ENCODE assay signal across 18 cellular contexts in the genomic region with DNA sequence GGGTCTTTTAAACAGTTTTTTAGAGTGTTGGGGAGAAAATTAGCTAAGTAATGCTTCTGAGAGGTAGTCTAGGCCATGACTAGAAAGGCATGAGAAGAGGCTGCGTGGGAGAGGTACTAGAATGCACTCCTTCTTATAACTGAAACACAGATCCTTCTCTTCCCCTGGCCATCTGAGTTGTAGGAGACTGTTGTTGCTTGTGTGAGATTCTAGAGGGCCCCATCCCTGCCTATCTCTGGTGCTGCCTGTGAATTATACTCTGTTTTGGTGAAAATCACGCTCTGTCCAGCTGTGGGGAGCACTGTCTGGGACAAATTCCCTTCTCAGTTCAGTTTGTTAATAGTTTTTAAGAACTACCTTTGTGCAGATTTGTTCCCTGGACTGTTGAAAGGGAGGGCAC. TPM values are rescaled to one million over a fixed set of nuclear protein-coding genes. Genes with fewer than 3 reads are reported as not detected.
DNase-seq lines count a peak whose midpoint lies in the region; TF ChIP-seq lines count a peak whose summit lies in the region.
"Had no signal": no experiment of that assay in that cellular context is flagged by ENCODE, and none has a peak within 500 bp of the region (broad histone marks: within the 10 kb centered on the region; RNA-seq: fewer than 3 reads in every experiment).

No MANE protein-coding gene starts in this region.

- in situ Hi-C loops in G401 (cut with HindIII; ENCODE audit: low sequenced_read_pairs): no loop called here

- H3K9me3 ChIP-seq in ascending aorta: no peaks in the 10 kb centered on the region
- H3K9me3 ChIP-seq in iPS-20b (ENCODE audit: insufficient read depth, low read depth, low read length): no peaks in the 10 kb centered on the region
- H3K9me3 ChIP-seq in skeletal muscle satellite cell (replicated peaks; ENCODE audit: low read length): no peaks in the 10 kb centered on the region
- H3K9me3 ChIP-seq: Caco-2 had no signal

- H3K27ac ChIP-seq in ascending aorta (peak overlapping the region; percentile 93 to 95), iPS-20b (ENCODE audit: low read length) (no peak overlapping the region)
- H3K27ac ChIP-seq: hepatocyte had no signal

- peak; percentile 45 for DNase-seq in G401 (ENCODE audit: low spot score)
- no peak for DNase-seq in ascending aorta (ENCODE audit: low spot score in 2 of 2)
- no peak for DNase-seq in HuH-7.5 (ENCODE audit: low spot score)
- no peak for DNase-seq in H4 (ENCODE audit: low spot score)
- DNase-seq in AG08395 (ENCODE audit: low spot score): no peak
- no peak for DNase-seq in AG08396 (ENCODE audit: low spot score)
- DNase-seq: activated CD4-positive, CD25-positive, alpha-beta regulatory T cell treated with anti-CD3 and anti-CD28 coated beads, Interleukin-2, amount 50 U/mL, for 72 hours; activated gamma-delta T cell treated with Interleukin-2 at 50 U/mL for 16 hours; Caco-2; effector CD4-positive, alpha-beta T cell; kidney glomerular epithelial cell; NCI-H446; occipital lobe; small intestine; T-helper 2 cell had no signal

- H3K9ac ChIP-seq in iPS-20b (ENCODE audit: low read depth, low read length) (0 out of 2 replicates have a peak overlapping the region, but pooled peaks have one; percentile 11), skeletal muscle satellite cell (ENCODE audit: low read depth, low read length) (peak overlapping the region; percentile 39)

- peaks cover 45 to 91% of the 10 kb centered on the region in 2 donors for H3K4me1 ChIP-seq in ascending aorta
- peaks cover 12% of the 10 kb centered on the region; the same call in 1 of the 2 replicates for H3K4me1 ChIP-seq in iPS-20b (ENCODE audit: insufficient read depth, low read length)
- H3K4me1 ChIP-seq in skeletal muscle satellite cell (ENCODE audit: control insufficient read depth, insufficient read depth, low read length): peaks cover 59% of the 10 kb centered on the region
- H3K4me1 ChIP-seq: Caco-2 had no signal

- intact Hi-C loops in ascending aorta (cut with DNase I): loop anchor here (10.0 kb wide), 1 partner anchor 300 kb away; no protein-coding TSS in a partner anchor

- no peak for TF ChIP-seq CTCF in ascending aorta (IDR thresholded peaks at IDR 0.05)

- H3K4me2 ChIP-seq in skeletal muscle satellite cell (ENCODE audit: low read length): no peak overlapping the region
- H3K4me2 ChIP-seq: hepatocyte had no signal

- peak overlapping the region in 1 of 2 donors; percentile 7 for H3K4me3 ChIP-seq in ascending aorta
- no peak overlapping the region for H3K4me3 ChIP-seq in iPS-20b (ENCODE audit: low read length)
- H3K4me3 ChIP-seq in skeletal muscle satellite cell (ENCODE audit: low read length): no peak overlapping the region
- H3K4me3 ChIP-seq: hepatocyte had no signal

- H3K36me3 ChIP-seq in ascending aorta (peaks cover 0 to 20% of the 10 kb centered on the region in 2 donors), iPS-20b (ENCODE audit: insufficient read depth, low read depth, low read length) (peaks cover 29% of the 10 kb centered on the region; the same call in 1 of the 2 replicates), skeletal muscle satellite cell (ENCODE audit: insufficient read depth, low read length) (peaks cover 39% of the 10 kb centered on the region)

- H3K27me3 ChIP-seq in ascending aorta (no peaks in the 10 kb centered on the region), iPS-20b (ENCODE audit: insufficient read depth, low read length) (no peaks in the 10 kb centered on the region), skeletal muscle satellite cell (ENCODE audit: control insufficient read depth, insufficient read depth, low read length) (no peaks in the 10 kb centered on the region)
- H3K27me3 ChIP-seq: hepatocyte had no signal

RNA-seq across cellular contexts. Expression of gene MAP1B, which starts 37.5 kb away (rescaled TPM):
- total RNA-seq in G401 (2014; rRNA removed; shearing (Covaris generic)): 11.3 and 21.9 TPM in 2 replicates
- 1,059 TPM for total RNA-seq in ascending aorta
- total RNA-seq in skeletal muscle satellite cell (2012; rRNA removed): 197 and 223 TPM in 2 replicates
- total RNA-seq in H4 (2014; rRNA removed; shearing (Covaris generic)): 36.3 and 50.3 TPM in 2 replicates

Comparison
In these comparisons a context has a peak if more than half of its experiments do, and no peak if none do; other contexts are left out.
1. RNA of gene MAP1B, which starts 37.5 kb away (total RNA-seq): 1,059 TPM in ascending aorta (single experiment); 36.3 to 50.3 TPM in H4 and 11.3 to 21.9 TPM in G401; every median in the first group is over 10 times any median in the second.